Comparison of ENCODE assay signal across 28 cellular contexts in genomic region chr14:71448431-71449315, GRCh38.
A peak's percentile ranks its signal among the peaks of the same experiment; 100 is the strongest.
DNase-seq lines count a peak whose midpoint lies in the region; ATAC-seq, FAIRE-seq and TF ChIP-seq lines count a peak whose summit lies in the region.
"Had no signal": no experiment of that assay in that cellular context is flagged by ENCODE, and none has a peak within 500 bp of the region (broad histone marks: within the 10 kb centered on the region; RNA-seq: fewer than 3 reads in every experiment).

No MANE protein-coding gene starts in this region.

- TF ChIP-seq CTCF in PC-9 (conservative IDR thresholded peaks at IDR 0.05): no peak
- TF ChIP-seq CTCF in nephron (IDR thresholded peaks at IDR 0.05; ENCODE audit: unreplicated experiment in 3 of 3): no peak

- H3K4me3 ChIP-seq in PC-9: no peak overlapping the region
- H3K4me3 ChIP-seq: ascending aorta, SK-N-MC had no signal

- peak overlapping the region in 2 of 3 experiments; percentile 36 to 70 for H3K27ac Mint-ChIP-seq in nephron
- H3K27ac Mint-ChIP-seq in activated T-cell treated with anti-CD3 and anti-CD28 coated beads, Interleukin-2, amount 50 U/mL, for 24 hours: no peak overlapping the region
- H3K27ac Mint-ChIP-seq: activated naive CD8-positive, alpha-beta T cell; activated T-helper 2 cell treated with anti-CD3 and anti-CD28 coated beads, Interferon-gamma antibody, Interleukin-2, Interleukin-4, amounts not matched to agents 10 μg/mL and 5 μg/mL and 100 μg/mL, durations not matched to agents 14 hours and 24 hours and 36 hours; memory B cell; T-helper 1 cell treated with Interleukin-12 subunit alpha and Interleukin-12 subunit beta and Interleukin-4 antibody, amounts not matched to agents 30 μg/mL and 1 μg/mL, for 36 hours had no signal

- CTCF ChIA-PET in PC-9 (lab: Charles Lee): no interaction called here

- BruUV-seq in PC-9 (replicated peaks; lab: Mats Ljungman, UMichigan): no TSS peak

- H3K4me3 Mint-ChIP-seq in nephron: no peak overlapping the region
- no peak overlapping the region for H3K4me3 Mint-ChIP-seq in activated T-cell treated with anti-CD3 and anti-CD28 coated beads, Interleukin-2, amount 50 U/mL, for 24 hours
- H3K4me3 Mint-ChIP-seq: activated naive CD8-positive, alpha-beta T cell; memory B cell; T-helper 1 cell treated with Interleukin-12 subunit alpha and Interleukin-12 subunit beta and Interleukin-4 antibody, amounts not matched to agents 30 μg/mL and 1 μg/mL, for 36 hours had no signal

- H4K20me1 ChIP-seq in PC-9 (ENCODE audit: insufficient read depth): peaks cover 5% of the 10 kb centered on the region; the same call in 1 of the 2 replicates

- H3K36me3 Mint-ChIP-seq in nephron (ENCODE audit: low read depth): no peaks in the 10 kb centered on the region
- no peaks in the 10 kb centered on the region for H3K36me3 Mint-ChIP-seq in activated T-cell treated with anti-CD3 and anti-CD28 coated beads, Interleukin-2, amount 50 U/mL, for 24 hours (ENCODE audit: low read depth)

- peak overlapping the region; percentile 26 for H3K27ac ChIP-seq in PC-9
- H3K27ac ChIP-seq: ascending aorta, HL-60, SK-N-MC had no signal

- H3K27me3 ChIP-seq in PC-9 (ENCODE audit: insufficient read depth, low read depth): no peaks in the 10 kb centered on the region
- H3K27me3 ChIP-seq: ascending aorta had no signal

- peaks cover 6% of the 10 kb centered on the region for H3K4me1 Mint-ChIP-seq in nephron
- peaks cover 19% of the 10 kb centered on the region for H3K4me1 Mint-ChIP-seq in activated T-cell treated with anti-CD3 and anti-CD28 coated beads, Interleukin-2, amount 50 U/mL, for 24 hours (ENCODE audit: low read depth)

- H3K4me1 ChIP-seq in PC-9 (replicated peaks; ENCODE audit: insufficient read depth): 0 out of 2 replicates have a peak, but pooled peaks cover 7% of the 10 kb centered on the region

- no peak overlapping the region for H2AFZ ChIP-seq in PC-9

- H3K9me3 Mint-ChIP-seq in nephron: peaks cover 2% of the 10 kb centered on the region
- H3K9me3 Mint-ChIP-seq in activated T-cell treated with anti-CD3 and anti-CD28 coated beads, Interleukin-2, amount 50 U/mL, for 24 hours: no peaks in the 10 kb centered on the region
- H3K9me3 Mint-ChIP-seq: memory B cell; T-helper 1 cell treated with Interleukin-12 subunit alpha and Interleukin-12 subunit beta and Interleukin-4 antibody, amounts not matched to agents 30 μg/mL and 1 μg/mL, for 36 hours had no signal

- no peak overlapping the region for H3K4me2 ChIP-seq in PC-9

- H3K9me3 ChIP-seq in PC-9 (ENCODE audit: insufficient read depth, low read depth): no peaks in the 10 kb centered on the region
- H3K9me3 ChIP-seq: ascending aorta had no signal

- peaks cover 70% of the 10 kb centered on the region for H3K79me2 ChIP-seq in PC-9 (ENCODE audit: low read depth)

- DNase-seq in GM18507 (ENCODE audit: extremely low spot score, insufficient read length, low read depth): no peak
- no peak for DNase-seq in PC-9
- peak; percentile 52 for DNase-seq in fibroblast of gingiva (ENCODE audit: low read depth)
- no peak for DNase-seq in medulla oblongata (ENCODE audit: extremely low spot score)
- DNase-seq in activated T-cell treated with anti-CD3 and anti-CD28 coated beads, Interleukin-2, amount 50 U/mL, for 24 hours: no peak
- DNase-seq in cerebellar cortex (ENCODE audit: low spot score): no peak
- DNase-seq: activated CD4-positive, alpha-beta T cell treated with anti-CD3 and anti-CD28 coated beads for 48 hours; central memory CD4-positive, alpha-beta T cell; DMS 273 treated with DMSO at 0.1 percent for 48 hours; hypothalamus; islet precursor cell; NCI-H1694; NCI-H2171 treated with DMSO at 0.1 percent for 48 hours; NCI-H524 treated with DMSO at 0.1 percent for 48 hours; occipital lobe; RPMI8226; stimulated activated CD4-positive, alpha-beta T cell treated with anti-CD3 and anti-CD28 coated beads, Interleukin-12 subunit alpha, Interleukin-12 subunit beta, amount 100 ng/mL, for 4 hours; stimulated activated naive CD8-positive, alpha-beta T cell treated with anti-CD3 and anti-CD28 coated beads, Interleukin-15, Interleukin-2, amounts not matched to agents 100 U/mL and 50 U/mL, for 24 hours had no signal

- H3F3A ChIP-seq in PC-9 (ENCODE audit: insufficient read depth, low read depth): peaks cover 28% of the 10 kb centered on the region

- intact Hi-C loops in PC-9 (cut with micrococcal nuclease; ENCODE audit: unreplicated experiment): no loop called here

- no peak for ATAC-seq in GM19035 (IDR thresholded peaks at IDR 0.05; ENCODE audit: unreplicated experiment)
- ATAC-seq: stimulated activated naive CD8-positive, alpha-beta T cell treated with anti-CD3 and anti-CD28 coated beads, Interleukin-15, Interleukin-2, amounts not matched to agents 100 U/mL and 50 U/mL, for 24 hours had no signal

- POLR2A ChIA-PET in PC-9 (lab: Charles Lee; ENCODE audit: unreplicated experiment): interaction anchor here (0.6 kb wide), 1 partner anchor 11 kb away, joined by 4 read pairs; no protein-coding TSS in a partner anchor

- peaks cover 4% of the 10 kb centered on the region for H3K27me3 Mint-ChIP-seq in nephron (ENCODE audit: low read depth)
- no peaks in the 10 kb centered on the region for H3K27me3 Mint-ChIP-seq in activated T-cell treated with anti-CD3 and anti-CD28 coated beads, Interleukin-2, amount 50 U/mL, for 24 hours
- H3K27me3 Mint-ChIP-seq: activated naive CD8-positive, alpha-beta T cell; memory B cell had no signal

- no peaks in the 10 kb centered on the region; the same call in 1 of the 2 replicates for H3K36me3 ChIP-seq in PC-9 (ENCODE audit: low read depth)
- H3K36me3 ChIP-seq: ascending aorta had no signal

- FAIRE-seq in GM18507 (lab: Jason Lieb, UNC): peak; percentile 56
- FAIRE-seq: frontal cortex had no signal

- H3K9me2 ChIP-seq in PC-9 (ENCODE audit: insufficient read depth): no peaks in the 10 kb centered on the region
